8 cellular contexts compared by ENCODE assay signal in genomic region chr5:132190161-132190817, GRCh38. TPM values are rescaled to one million over a fixed set of nuclear protein-coding genes. Genes with fewer than 3 reads are reported as not detected.
DNase-seq lines count a peak whose midpoint lies in the region; ATAC-seq, FAIRE-seq and TF ChIP-seq lines count a peak whose summit lies in the region.

No MANE protein-coding gene starts in this region.

- FAIRE-seq in GM12892 (lab: Jason Lieb, UNC) = peak; percentile 68

- peak; percentile 91 for ATAC-seq in HG02678 (IDR thresholded peaks at IDR 0.05; ENCODE audit: unreplicated experiment)
- ATAC-seq in naive thymus-derived CD8-positive, alpha-beta T cell = peak; percentile 99

- no peak overlapping the region for H3K27ac Mint-ChIP-seq in naive thymus-derived CD8-positive, alpha-beta T cell

- no peaks in the 10 kb centered on the region for H3K36me3 Mint-ChIP-seq in naive thymus-derived CD8-positive, alpha-beta T cell

- TF ChIP-seq CTCF in AG09319 (IDR thresholded peaks at IDR 0.05; ENCODE audit: low read depth, low read length) = peak; percentile 87

- DNase-seq in AG09319 (ENCODE audit: extremely low read depth, low read depth) (peak; percentile 43), GM12892 (ENCODE audit: insufficient read length) (no peak), NCI-H1105 (lab: John Stamatoyannopoulos, UW) (peak; percentile 8), SK-MEL-5 (ENCODE audit: low read depth, low spot score) (peak; percentile 86), erythroblast (lab: John Stamatoyannopoulos, UW) (peak; percentile 78), NCI-H1048 (lab: John Stamatoyannopoulos, UW) (no peak)
- DNase-seq in naive thymus-derived CD8-positive, alpha-beta T cell = peak in 5 of 10 donors; percentile 11 to 60 (median 24)

- peaks cover 4 to 13% (median 6%) of the 10 kb centered on the region in 5 donors for H3K27me3 Mint-ChIP-seq in naive thymus-derived CD8-positive, alpha-beta T cell

- in situ Hi-C loops in SK-MEL-5 (cut with HindIII; ENCODE audit: low pct_unique_long_range_greater_than_20kb, low sequenced_read_pairs) = no loop called here

- H3K4me3 Mint-ChIP-seq in naive thymus-derived CD8-positive, alpha-beta T cell = no peak overlapping the region

- no peaks in the 10 kb centered on the region for H3K9me3 Mint-ChIP-seq in naive thymus-derived CD8-positive, alpha-beta T cell

- POLR2A ChIA-PET in naive thymus-derived CD8-positive, alpha-beta T cell (lab: Charles Lee) = no interaction called here

- TF ChIP-seq POLR2A in GM12892 (IDR thresholded peaks at IDR 0.05; ENCODE audit: low read depth, low read length) (no peak), erythroblast (IDR thresholded peaks at IDR 0.05; ENCODE audit: low read length) (no peak)

- H3K4me1 Mint-ChIP-seq in naive thymus-derived CD8-positive, alpha-beta T cell = peaks cover 0 to 2% (median 0%) of the 10 kb centered on the region in 4 donors

RNA-seq across cellular contexts. Expression of gene P4HA2, which starts 37.4 kb away (rescaled TPM):
- 18.9 TPM for polyA plus RNA-seq in GM12892 (2012; ENCODE audit: missing spikeins)
- total RNA-seq in SK-MEL-5 (2014; rRNA removed; shearing (Covaris generic)) = 66.3 and 69.8 TPM in 2 replicates
- polyA plus RNA-seq in SK-MEL-5 (2015; cell fraction: cytosol; rRNA removed) = 42.8 and 51.3 TPM in 2 replicates
- 13.3 and 14.9 TPM in 2 replicates for polyA plus RNA-seq in SK-MEL-5 (2015; cell fraction: nucleus; rRNA removed)
- total RNA-seq in naive thymus-derived CD8-positive, alpha-beta T cell = not detected
- 1 to 10 TPM in 1 of 3 donors, not detected in 2; 1.2 TPM for polyA plus RNA-seq in naive thymus-derived CD8-positive, alpha-beta T cell

Comparison
In these comparisons a context has a peak if more than half of its experiments do, and no peak if none do; other contexts are left out.
1. DNase-seq: peak in AG09319 (single experiment), NCI-H1105 (single experiment), SK-MEL-5 (single experiment) and erythroblast (2 of 2); none in GM12892 (single experiment) and NCI-H1048 (single experiment).
2. RNA of gene P4HA2, which starts 37.4 kb away (total RNA-seq): 66.3 to 69.8 TPM in SK-MEL-5; not detected in naive thymus-derived CD8-positive, alpha-beta T cell; every median in the first group is over 10 times any median in the second.